Comparison of ENCODE assay signal across 16 cellular contexts in genomic region chr1:6546326-6546725, GRCh38. TPM values are rescaled to one million over a fixed set of nuclear protein-coding genes. Genes with fewer than 3 reads are reported as not detected.
DNase-seq lines count a peak whose midpoint lies in the region; ATAC-seq, FAIRE-seq and TF ChIP-seq lines count a peak whose summit lies in the region.
"Had no signal": no experiment of that assay in that cellular context is flagged by ENCODE, and none has a peak within 500 bp of the region (broad histone marks: within the 10 kb centered on the region; RNA-seq: fewer than 3 reads in every experiment).

No MANE protein-coding gene starts in this region.

- no peak overlapping the region for H3K9ac ChIP-seq in keratinocyte (ENCODE audit: control insufficient read depth, extremely low read depth, insufficient read depth, low read length)
- H3K9ac ChIP-seq in Karpas-422 (ENCODE audit: low read length) = no peak overlapping the region
- H3K9ac ChIP-seq: BLaER1 had no signal

- H3K27ac Mint-ChIP-seq in CD4-positive, CD25-positive, alpha-beta regulatory T cell = peak overlapping the region; percentile 91 to 100 (median 93)
- H3K27ac Mint-ChIP-seq in activated naive CD8-positive, alpha-beta T cell treated with anti-CD3 and anti-CD28 coated beads for 36 hours = peak overlapping the region; percentile 64
- no peak overlapping the region for H3K27ac Mint-ChIP-seq in GM23338

- H3K27ac ChIP-seq in ACC112 (ENCODE audit: low read depth, low read length) (peak overlapping the region; percentile 84), keratinocyte (ENCODE audit: control insufficient read depth, insufficient read depth, low read length) (peak overlapping the region; percentile 74), Karpas-422 (ENCODE audit: low read length) (no peak overlapping the region), GM23338 (ENCODE audit: low read depth) (no peak overlapping the region)
- H3K27ac ChIP-seq in CD4-positive, CD25-positive, alpha-beta regulatory T cell (ENCODE audit: insufficient read depth, low read length, poor library complexity, severe bottlenecking) = peak overlapping the region; percentile 68
- H3K27ac ChIP-seq: BLaER1 had no signal

- no peak overlapping the region for H3K4me2 ChIP-seq in keratinocyte (ENCODE audit: control insufficient read depth, extremely low read depth, insufficient read depth, low read depth, low read length)
- H3K4me2 ChIP-seq in Karpas-422 (ENCODE audit: low read depth, low read length, poor library complexity, severe bottlenecking) = no peak overlapping the region
- no peak overlapping the region for H3K4me2 ChIP-seq in GM23338
- H3K4me2 ChIP-seq: BLaER1 had no signal

- peak overlapping the region; percentile 34 to 80 (median 62) for H3K4me3 Mint-ChIP-seq in CD4-positive, CD25-positive, alpha-beta regulatory T cell
- peak overlapping the region; percentile 6 for H3K4me3 Mint-ChIP-seq in activated naive CD8-positive, alpha-beta T cell treated with anti-CD3 and anti-CD28 coated beads for 36 hours
- no peak overlapping the region for H3K4me3 Mint-ChIP-seq in GM23338
- H3K4me3 Mint-ChIP-seq: WTC11 had no signal

- H3K27me3 ChIP-seq in ACC112 (ENCODE audit: insufficient read depth, low read length) (no peaks in the 10 kb centered on the region), keratinocyte (ENCODE audit: control insufficient read depth, extremely low read depth, insufficient read depth, low read length) (no peaks in the 10 kb centered on the region), Karpas-422 (ENCODE audit: low read length) (no peaks in the 10 kb centered on the region), GM23338 (ENCODE audit: insufficient read depth) (no peaks in the 10 kb centered on the region)
- no peaks in the 10 kb centered on the region for H3K27me3 ChIP-seq in CD4-positive, CD25-positive, alpha-beta regulatory T cell (ENCODE audit: control insufficient read depth, insufficient read depth, low read length)
- H3K27me3 ChIP-seq: BLaER1, gastroesophageal sphincter had no signal

- no peak for TF ChIP-seq CTCF in keratinocyte (optimal IDR thresholded peaks at IDR 0.05 in 1 of 3, IDR thresholded peaks at IDR 0.05 in 1 of 3, conservative IDR thresholded peaks at IDR 0.05 in 1 of 3; ENCODE audit: extremely low read depth in 1 of 3, insufficient read depth in 2 of 3, low read length in 3 of 3)
- no peak for TF ChIP-seq CTCF in GM23338 (conservative IDR thresholded peaks at IDR 0.05; ENCODE audit: low read depth in 2 of 2)

- H3K9me3 Mint-ChIP-seq in CD4-positive, CD25-positive, alpha-beta regulatory T cell = no peaks in the 10 kb centered on the region
- H3K9me3 Mint-ChIP-seq in activated naive CD8-positive, alpha-beta T cell treated with anti-CD3 and anti-CD28 coated beads for 36 hours = no peaks in the 10 kb centered on the region
- H3K9me3 Mint-ChIP-seq in GM23338 = no peaks in the 10 kb centered on the region; the same call in 2 of the 3 replicates
- H3K9me3 Mint-ChIP-seq: WTC11 had no signal

- dilution Hi-C loops in keratinocyte (cut with MboI; ENCODE audit: extremely low pct_ligation_motif_present, low sequenced_read_pairs) = no loop called here

- H4K20me1 ChIP-seq in keratinocyte (ENCODE audit: control insufficient read depth, extremely low read depth, insufficient read depth, low read length) (no peaks in the 10 kb centered on the region), Karpas-422 (ENCODE audit: insufficient read depth, low read depth, low read length) (no peaks in the 10 kb centered on the region), GM23338 (replicated peaks; ENCODE audit: insufficient read depth) (peaks cover 6% of the 10 kb centered on the region)

- no peak for ATAC-seq in CD4-positive, CD25-positive, alpha-beta regulatory T cell (ENCODE audit: low read depth in 2 of 2)
- ATAC-seq in GM23338 = no peak
- ATAC-seq: gastroesophageal sphincter, WTC11 had no signal

- H3K9me3 ChIP-seq in CD4-positive, CD25-positive, alpha-beta regulatory T cell (ENCODE audit: control insufficient read depth in 2 of 2, low read length in 2 of 2) = no peaks in the 10 kb centered on the region
- H3K9me3 ChIP-seq in keratinocyte (ENCODE audit: control insufficient read depth, low read depth, low read length) = no peaks in the 10 kb centered on the region
- no peaks in the 10 kb centered on the region for H3K9me3 ChIP-seq in Karpas-422 (ENCODE audit: low read length)
- H3K9me3 ChIP-seq: BLaER1, gastroesophageal sphincter had no signal

- no peaks in the 10 kb centered on the region for H3K27me3 Mint-ChIP-seq in CD4-positive, CD25-positive, alpha-beta regulatory T cell
- no peaks in the 10 kb centered on the region for H3K27me3 Mint-ChIP-seq in activated naive CD8-positive, alpha-beta T cell treated with anti-CD3 and anti-CD28 coated beads for 36 hours
- H3K27me3 Mint-ChIP-seq in GM23338 (ENCODE audit: insufficient read depth, low read depth, poor library complexity) = peaks cover 9% of the 10 kb centered on the region

- H3K9me2 ChIP-seq in Karpas-422 (replicated peaks; ENCODE audit: insufficient read depth, low read length) (no peaks in the 10 kb centered on the region), GM23338 (ENCODE audit: insufficient read depth) (no peaks in the 10 kb centered on the region)

- H3K4me1 Mint-ChIP-seq in CD4-positive, CD25-positive, alpha-beta regulatory T cell = peaks cover 0 to 45% (median 30%) of the 10 kb centered on the region in 4 donors
- peaks cover 30% of the 10 kb centered on the region for H3K4me1 Mint-ChIP-seq in activated naive CD8-positive, alpha-beta T cell treated with anti-CD3 and anti-CD28 coated beads for 36 hours
- H3K4me1 Mint-ChIP-seq in GM23338 = no peaks in the 10 kb centered on the region
- H3K4me1 Mint-ChIP-seq: WTC11 had no signal

- peaks cover 45% of the 10 kb centered on the region for H3K36me3 Mint-ChIP-seq in CD4-positive, CD25-positive, alpha-beta regulatory T cell
- peaks cover 38% of the 10 kb centered on the region for H3K36me3 Mint-ChIP-seq in activated naive CD8-positive, alpha-beta T cell treated with anti-CD3 and anti-CD28 coated beads for 36 hours
- H3K36me3 Mint-ChIP-seq in GM23338 (ENCODE audit: low read depth) = peaks cover 77% of the 10 kb centered on the region

- no peak for FAIRE-seq in keratinocyte (lab: Jason Lieb, UNC)

- peaks cover 32% of the 10 kb centered on the region for H3K4me1 ChIP-seq in ACC112 (ENCODE audit: control insufficient read depth, insufficient read depth, low read length, unreplicated experiment)
- peaks cover 38% of the 10 kb centered on the region for H3K4me1 ChIP-seq in CD4-positive, CD25-positive, alpha-beta regulatory T cell (ENCODE audit: control insufficient read depth, insufficient read depth, low read length, poor library complexity, severe bottlenecking)
- peaks cover 31% of the 10 kb centered on the region for H3K4me1 ChIP-seq in keratinocyte (ENCODE audit: control insufficient read depth, extremely low read depth, insufficient read depth, low read length)
- no peaks in the 10 kb centered on the region for H3K4me1 ChIP-seq in Karpas-422 (ENCODE audit: low read length)
- H3K4me1 ChIP-seq in GM23338 (ENCODE audit: insufficient read depth) = no peaks in the 10 kb centered on the region
- H3K4me1 ChIP-seq: BLaER1 had no signal

- peaks cover 7% of the 10 kb centered on the region; the same call in 1 of the 2 replicates for H3F3A ChIP-seq in GM23338 (replicated peaks; ENCODE audit: low read depth)

- no peaks in the 10 kb centered on the region for H3K9me1 ChIP-seq in keratinocyte (ENCODE audit: control insufficient read depth, extremely low read depth, insufficient read depth, low read length)

- no peak for DNase-seq in CD4-positive, CD25-positive, alpha-beta regulatory T cell
- no peak for DNase-seq in activated naive CD8-positive, alpha-beta T cell treated with anti-CD3 and anti-CD28 coated beads for 36 hours
- DNase-seq in keratinocyte (ENCODE audit: low read depth, low spot score) = no peak
- no peak for DNase-seq in Karpas-422
- no peak for DNase-seq in GM23338 (ENCODE audit: low spot score)
- DNase-seq in NCI-H2029 (lab: John Stamatoyannopoulos, UW) = no peak
- DNase-seq in SKM-1 treated with dmso at 0.1 percent for 144 hours (lab: John Stamatoyannopoulos, UW; ENCODE audit: unreplicated experiment) = no peak
- DNase-seq: NCI-H526 treated with DMSO at 0.1 percent for 48 hours, PC-3 had no signal

- H3K79me2 ChIP-seq in ACC112 (ENCODE audit: control insufficient read depth, insufficient read depth, low read length, unreplicated experiment) (peaks cover 8% of the 10 kb centered on the region), keratinocyte (ENCODE audit: control insufficient read depth, insufficient read depth, low read length) (peaks cover 7% of the 10 kb centered on the region), Karpas-422 (ENCODE audit: low read length) (peaks cover 13% of the 10 kb centered on the region), GM23338 (replicated peaks; ENCODE audit: insufficient read depth) (peaks cover 11% of the 10 kb centered on the region)

- H3K36me3 ChIP-seq in ACC112 (ENCODE audit: insufficient read depth, low read length) = peaks cover 22% of the 10 kb centered on the region
- H3K36me3 ChIP-seq in CD4-positive, CD25-positive, alpha-beta regulatory T cell (ENCODE audit: control insufficient read depth, insufficient read depth, low read length) = peaks cover 59% of the 10 kb centered on the region
- H3K36me3 ChIP-seq in keratinocyte (ENCODE audit: control insufficient read depth in 2 of 2, extremely low read depth in 1 of 2, insufficient read depth in 2 of 2, low read length in 2 of 2) = peaks cover 28 to 31% of the 10 kb centered on the region in 2 experiments
- peaks cover 34% of the 10 kb centered on the region for H3K36me3 ChIP-seq in Karpas-422 (ENCODE audit: insufficient read depth, low read length)
- H3K36me3 ChIP-seq in GM23338 (ENCODE audit: insufficient read depth) = peaks cover 60% of the 10 kb centered on the region

- no peak overlapping the region for H2AFZ ChIP-seq in ACC112 (ENCODE audit: low read length, unreplicated experiment)
- no peak overlapping the region for H2AFZ ChIP-seq in keratinocyte (ENCODE audit: control insufficient read depth, low read length)
- no peak overlapping the region for H2AFZ ChIP-seq in Karpas-422 (ENCODE audit: low read length)
- no peak overlapping the region for H2AFZ ChIP-seq in GM23338

- H3K4me3 ChIP-seq in ACC112 (ENCODE audit: low read depth, low read length) (no peak overlapping the region), keratinocyte (ENCODE audit: control insufficient read depth in 2 of 3, extremely low read depth in 1 of 3, insufficient read depth in 2 of 3, low read depth in 1 of 3, low read length in 3 of 3) (no peak overlapping the region), Karpas-422 (ENCODE audit: low read length) (no peak overlapping the region), GM23338 (no peak overlapping the region)
- peak overlapping the region; percentile 73 for H3K4me3 ChIP-seq in CD4-positive, CD25-positive, alpha-beta regulatory T cell (ENCODE audit: low read depth, low read length)
- H3K4me3 ChIP-seq: BLaER1, gastroesophageal sphincter had no signal

RNA-seq across cellular contexts. Expression of gene NOL9, which starts 8.0 kb away (rescaled TPM):
- total RNA-seq in CD4-positive, CD25-positive, alpha-beta regulatory T cell = 74.7 TPM
- 10 to 100 TPM; 11.0 to 23.0 (median 18.9) TPM for polyA plus RNA-seq in CD4-positive, CD25-positive, alpha-beta regulatory T cell
- 10 to 100 TPM; 54.1 to 55.1 TPM for total RNA-seq in activated naive CD8-positive, alpha-beta T cell treated with anti-CD3 and anti-CD28 coated beads for 36 hours
- polyA plus RNA-seq in keratinocyte (13.7 to 24.6 TPM (median 23.2 TPM) in 3 replicates), GM23338 (2016; fragmentation: Nextera tagmentation; extraction: Ambion mirVana) (11.4 and 13.2 TPM in 2 replicates)
- 6.0 TPM for polyA plus RNA-seq in keratinocyte (2011; ENCODE audit: low read depth)
- 10.7 and 21.0 TPM in 2 replicates for polyA plus RNA-seq in keratinocyte (2011; cell fraction: cytosol; rRNA removed)
- 35.6 and 37.3 TPM in 2 replicates for polyA plus RNA-seq in keratinocyte (2011; cell fraction: nucleus; rRNA removed)
- polyA plus RNA-seq in keratinocyte (2012; ENCODE audit: low replicate concordance) = 5.6 and 9.4 TPM in 2 replicates
- polyA minus RNA-seq in keratinocyte = 13.0 to 31.4 TPM (median 25.7 TPM) in 3 replicates
- 10.7 TPM for polyA minus RNA-seq in keratinocyte (2011; cell fraction: cytosol; rRNA and poly(A)+ RNA removed)
- 19.4 and 35.4 TPM in 2 replicates for polyA minus RNA-seq in keratinocyte (2011; cell fraction: nucleus; rRNA and poly(A)+ RNA removed)
- total RNA-seq in Karpas-422 (2014; rRNA removed; shearing (Covaris generic); ENCODE audit: low replicate concordance) = 25.0 and 37.6 TPM in 2 replicates
- total RNA-seq in GM23338 (2014; rRNA removed; shearing (Covaris generic)) = 44.6 and 48.5 TPM in 2 replicates

RNA-seq across cellular contexts. Expression of gene TAS1R1, which starts 8.8 kb away (rescaled TPM):
- total RNA-seq in CD4-positive, CD25-positive, alpha-beta regulatory T cell = not detected
- under 1 TPM in 1 of 4 donors, not detected in 3; 0.09 TPM for polyA plus RNA-seq in CD4-positive, CD25-positive, alpha-beta regulatory T cell
- total RNA-seq in activated naive CD8-positive, alpha-beta T cell treated with anti-CD3 and anti-CD28 coated beads for 36 hours = not detected
- polyA plus RNA-seq in keratinocyte (not detected in 3 replicates), GM23338 (2016; fragmentation: Nextera tagmentation; extraction: Ambion mirVana) (0.19 TPM in 1 of 2 replicates, not detected in the other)
- polyA plus RNA-seq in keratinocyte (2011; ENCODE audit: low read depth) = not detected
- not detected in 2 replicates for polyA plus RNA-seq in keratinocyte (2011; cell fraction: cytosol; rRNA removed)
- not detected in 2 replicates for polyA plus RNA-seq in keratinocyte (2011; cell fraction: nucleus; rRNA removed)
- 0.17 TPM in 1 of 2 replicates, not detected in the other for polyA plus RNA-seq in keratinocyte (2012; ENCODE audit: low replicate concordance)
- polyA minus RNA-seq in keratinocyte = not detected in 3 replicates
- not detected for polyA minus RNA-seq in keratinocyte (2011; cell fraction: cytosol; rRNA and poly(A)+ RNA removed)
- polyA minus RNA-seq in keratinocyte (2011; cell fraction: nucleus; rRNA and poly(A)+ RNA removed) = not detected in 2 replicates
- total RNA-seq in Karpas-422 (2014; rRNA removed; shearing (Covaris generic); ENCODE audit: low replicate concordance) = not detected in 2 replicates
- not detected in 2 replicates for total RNA-seq in GM23338 (2014; rRNA removed; shearing (Covaris generic))
- total RNA-seq: Daoy, gastroesophageal sphincter, H4, osteocyte, PC-3 had no signal

RNA-seq across cellular contexts. Expression of gene ZBTB48, which starts 33.5 kb away (rescaled TPM):
- total RNA-seq in CD4-positive, CD25-positive, alpha-beta regulatory T cell = 41.8 TPM
- polyA plus RNA-seq in CD4-positive, CD25-positive, alpha-beta regulatory T cell = 10 to 100 TPM; 18.6 to 24.8 (median 21.9) TPM
- 10 to 100 TPM; 22.1 to 26.4 TPM for total RNA-seq in activated naive CD8-positive, alpha-beta T cell treated with anti-CD3 and anti-CD28 coated beads for 36 hours
- polyA plus RNA-seq in keratinocyte (9.7 to 21.1 TPM (median 10.9 TPM) in 3 replicates), GM23338 (2016; fragmentation: Nextera tagmentation; extraction: Ambion mirVana) (17.3 and 18.0 TPM in 2 replicates)
- 13.1 TPM for polyA plus RNA-seq in keratinocyte (2011; ENCODE audit: low read depth)
- 5.6 and 9.2 TPM in 2 replicates for polyA plus RNA-seq in keratinocyte (2011; cell fraction: cytosol; rRNA removed)
- 28.2 and 30.9 TPM in 2 replicates for polyA plus RNA-seq in keratinocyte (2011; cell fraction: nucleus; rRNA removed)
- 11.5 and 12.6 TPM in 2 replicates for polyA plus RNA-seq in keratinocyte (2012; ENCODE audit: low replicate concordance)
- polyA minus RNA-seq in keratinocyte = 12.6 to 19.0 TPM (median 16.8 TPM) in 3 replicates
- polyA minus RNA-seq in keratinocyte (2011; cell fraction: cytosol; rRNA and poly(A)+ RNA removed) = 25.7 TPM
- 17.1 and 28.2 TPM in 2 replicates for polyA minus RNA-seq in keratinocyte (2011; cell fraction: nucleus; rRNA and poly(A)+ RNA removed)
- 36.3 and 69.0 TPM in 2 replicates for total RNA-seq in Karpas-422 (2014; rRNA removed; shearing (Covaris generic); ENCODE audit: low replicate concordance)
- 21.0 and 25.5 TPM in 2 replicates for total RNA-seq in GM23338 (2014; rRNA removed; shearing (Covaris generic))

RNA-seq across cellular contexts. Expression of gene PLEKHG5, which starts 54.9 kb away (rescaled TPM):
- 5.0 TPM for total RNA-seq in CD4-positive, CD25-positive, alpha-beta regulatory T cell
- 1 to 10 TPM in 1 of 4 donors, under 1 TPM in 2, not detected in 1; 0.65 to 1.0 (median 0.68) TPM for polyA plus RNA-seq in CD4-positive, CD25-positive, alpha-beta regulatory T cell
- 1 to 10 TPM; 2.2 to 2.3 TPM for total RNA-seq in activated naive CD8-positive, alpha-beta T cell treated with anti-CD3 and anti-CD28 coated beads for 36 hours
- 11.8 to 27.7 TPM (median 13.4 TPM) in 3 replicates for polyA plus RNA-seq in keratinocyte
- polyA plus RNA-seq in keratinocyte (2011; ENCODE audit: low read depth) = 9.4 TPM
- 5.3 and 11.5 TPM in 2 replicates for polyA plus RNA-seq in keratinocyte (2011; cell fraction: cytosol; rRNA removed)
- 67.6 and 102 TPM in 2 replicates for polyA plus RNA-seq in keratinocyte (2011; cell fraction: nucleus; rRNA removed)
- 20.7 and 21.6 TPM in 2 replicates for polyA plus RNA-seq in keratinocyte (2012; ENCODE audit: low replicate concordance)
- 14.1 to 17.2 TPM (median 15.1 TPM) in 3 replicates for polyA minus RNA-seq in keratinocyte
- polyA minus RNA-seq in keratinocyte (2011; cell fraction: cytosol; rRNA and poly(A)+ RNA removed) = 19.6 TPM
- 41.2 and 42.0 TPM in 2 replicates for polyA minus RNA-seq in keratinocyte (2011; cell fraction: nucleus; rRNA and poly(A)+ RNA removed)
- total RNA-seq in Karpas-422 (2014; rRNA removed; shearing (Covaris generic); ENCODE audit: low replicate concordance) = 0.25 TPM in 1 of 2 replicates, not detected in the other
- total RNA-seq in GM23338 (2014; rRNA removed; shearing (Covaris generic)) = 25.8 and 26.4 TPM in 2 replicates
- 9.0 and 10.2 TPM in 2 replicates for polyA plus RNA-seq in GM23338 (2016; fragmentation: Nextera tagmentation; extraction: Ambion mirVana)

RNA-seq across cellular contexts. Expression of gene KLHL21, which starts 56.3 kb away (rescaled TPM):
- total RNA-seq in CD4-positive, CD25-positive, alpha-beta regulatory T cell = 34.4 TPM
- polyA plus RNA-seq in CD4-positive, CD25-positive, alpha-beta regulatory T cell = 10 to 100 TPM; 16.7 to 46.6 (median 26.2) TPM
- total RNA-seq in activated naive CD8-positive, alpha-beta T cell treated with anti-CD3 and anti-CD28 coated beads for 36 hours = 10 to 100 TPM; 31.2 TPM
- 24.8 to 51.0 TPM (median 32.8 TPM) in 3 replicates for polyA plus RNA-seq in keratinocyte
- 40.9 TPM for polyA plus RNA-seq in keratinocyte (2011; ENCODE audit: low read depth)
- polyA plus RNA-seq in keratinocyte (2011; cell fraction: cytosol; rRNA removed) = 21.0 and 28.6 TPM in 2 replicates
- polyA plus RNA-seq in keratinocyte (2011; cell fraction: nucleus; rRNA removed) = 92.1 and 94.8 TPM in 2 replicates
- polyA plus RNA-seq in keratinocyte (2012; ENCODE audit: low replicate concordance) = 61.1 and 71.4 TPM in 2 replicates
- 45.2 to 103 TPM (median 54.5 TPM) in 3 replicates for polyA minus RNA-seq in keratinocyte
- polyA minus RNA-seq in keratinocyte (2011; cell fraction: cytosol; rRNA and poly(A)+ RNA removed) = 99.4 TPM
- polyA minus RNA-seq in keratinocyte (2011; cell fraction: nucleus; rRNA and poly(A)+ RNA removed) = 96.4 and 111 TPM in 2 replicates
- 12.2 and 13.3 TPM in 2 replicates for total RNA-seq in Karpas-422 (2014; rRNA removed; shearing (Covaris generic); ENCODE audit: low replicate concordance)
- total RNA-seq in GM23338 (2014; rRNA removed; shearing (Covaris generic)) = 31.1 and 35.9 TPM in 2 replicates
- 7.3 and 7.8 TPM in 2 replicates for polyA plus RNA-seq in GM23338 (2016; fragmentation: Nextera tagmentation; extraction: Ambion mirVana)

Comparison
In these comparisons a context has a peak if more than half of its experiments do, and no peak if none do; other contexts are left out.
1. H3K27ac ChIP-seq: peak in ACC112 (single experiment), CD4-positive, CD25-positive, alpha-beta regulatory T cell (single experiment) and keratinocyte (single experiment); none in Karpas-422 (single experiment) and GM23338 (single experiment).